ENCODE assay signal across 10 cellular contexts in the genomic region with DNA sequence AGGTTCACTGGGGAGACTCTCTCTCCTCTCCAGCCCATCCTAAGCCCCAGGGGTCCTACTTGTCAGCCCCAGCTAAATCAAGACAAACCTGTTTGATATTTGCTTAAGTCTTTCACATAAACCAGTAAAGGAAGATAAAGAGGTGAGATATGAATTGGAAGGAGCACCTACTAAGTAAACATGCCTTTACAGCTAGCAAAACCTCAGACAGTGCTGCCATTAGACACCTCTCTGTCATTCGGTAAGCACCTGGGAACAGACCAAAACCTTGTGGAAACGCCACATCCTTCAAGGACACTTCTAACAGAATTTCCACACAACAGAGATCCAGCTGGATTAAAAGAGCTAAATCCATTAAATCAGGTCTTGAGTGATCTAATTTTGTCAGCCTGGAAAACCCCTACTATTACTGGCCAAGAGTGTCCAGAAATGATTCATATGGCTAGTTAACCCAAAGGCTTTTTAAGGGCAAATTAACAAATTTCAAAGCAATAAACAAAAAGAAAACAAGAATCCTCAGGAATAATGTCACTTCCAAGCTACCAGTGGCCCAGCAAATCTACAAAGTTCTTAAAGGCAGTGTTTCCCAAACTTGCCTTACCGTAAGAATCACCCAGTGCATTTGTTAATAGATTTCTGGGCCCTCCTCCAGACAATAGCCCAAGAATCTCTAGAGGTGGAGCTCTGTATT. TPM values are rescaled to one million over a fixed set of nuclear protein-coding genes. Genes with fewer than 3 reads are reported as not detected.
DNase-seq lines count a peak whose midpoint lies in the region; ATAC-seq and TF ChIP-seq lines count a peak whose summit lies in the region.
"Had no signal": no experiment of that assay in that cellular context is flagged by ENCODE, and none has a peak within 500 bp of the region (broad histone marks: within the 10 kb centered on the region; RNA-seq: fewer than 3 reads in every experiment).

No MANE protein-coding gene starts in this region.

- H3K4me2 ChIP-seq in MM.1S (ENCODE audit: low read depth, low read length), result no peak overlapping the region

- peaks cover 11% of the 10 kb centered on the region for H3K9me3 Mint-ChIP-seq in activated T-cell treated with anti-CD3 and anti-CD28 coated beads, Interleukin-2, amount 50 U/mL, for 24 hours
- peaks cover 12% of the 10 kb centered on the region for H3K9me3 Mint-ChIP-seq in activated T-helper 17 cell treated with anti-CD3 and anti-CD28 coated beads, Interleukin-2, amount 50 U/mL, for 72 hours

- peaks cover 9% of the 10 kb centered on the region; the same call in 1 of the 2 replicates for H3F3A ChIP-seq in MM.1S (ENCODE audit: insufficient read depth, low read length)

- H3K4me1 Mint-ChIP-seq in activated T-cell treated with anti-CD3 and anti-CD28 coated beads, Interleukin-2, amount 50 U/mL, for 24 hours (ENCODE audit: low read depth), result peaks cover 51% of the 10 kb centered on the region
- peaks cover 40% of the 10 kb centered on the region for H3K4me1 Mint-ChIP-seq in activated T-helper 17 cell treated with anti-CD3 and anti-CD28 coated beads, Interleukin-2, amount 50 U/mL, for 72 hours

- H4K20me1 ChIP-seq in MM.1S (ENCODE audit: insufficient read depth, low read length), result no peaks in the 10 kb centered on the region

- no peak for DNase-seq in activated T-cell treated with anti-CD3 and anti-CD28 coated beads, Interleukin-2, amount 50 U/mL, for 24 hours
- DNase-seq in activated T-cell treated with anti-CD3 and anti-CD28 coated beads, Interleukin-2, amount 50 U/mL, for 48 hours, result no peak
- DNase-seq in left colon (no peak), DMS153 treated with DMSO at 0.1 percent for 48 hours (lab: John Stamatoyannopoulos, UW; ENCODE audit: unreplicated experiment) (no peak), MM.1S (no peak)
- DNase-seq: DND-41; stimulated activated CD4-positive, alpha-beta T cell treated with anti-CD3 and anti-CD28 coated beads, Interleukin-4, amount 100 ng/mL, for 1 hour had no signal

- H3K36me3 ChIP-seq in thymus (ENCODE audit: control insufficient read depth, insufficient read depth) (no peaks in the 10 kb centered on the region), MM.1S (replicated peaks; ENCODE audit: insufficient read depth, low read length) (0 out of 2 replicates have a peak, but pooled peaks cover 4% of the 10 kb centered on the region)

- H3K27me3 ChIP-seq in thymus (ENCODE audit: control insufficient read depth, insufficient read depth) (no peaks in the 10 kb centered on the region), MM.1S (replicated peaks; ENCODE audit: insufficient read depth, low read length) (no peaks in the 10 kb centered on the region)

- peak overlapping the region; percentile 28 for H3K27ac Mint-ChIP-seq in activated T-cell treated with anti-CD3 and anti-CD28 coated beads, Interleukin-2, amount 50 U/mL, for 24 hours
- H3K27ac Mint-ChIP-seq in activated T-helper 17 cell treated with anti-CD3 and anti-CD28 coated beads, Interleukin-2, amount 50 U/mL, for 72 hours, result peak overlapping the region; percentile 67

- intact Hi-C loops in left colon (cut with DNase I, micrococcal nuclease), result no loop called here

- H3K4me1 ChIP-seq in thymus (ENCODE audit: control insufficient read depth, insufficient read depth, low read length) (peaks cover 10% of the 10 kb centered on the region), MM.1S (ENCODE audit: low read length) (peaks cover 16% of the 10 kb centered on the region)

- WGBS in thymus, result 88% methylated on average over 3 of the region's 3 CpGs

- H3K79me2 ChIP-seq in MM.1S (ENCODE audit: low read length), result peaks cover 63% of the 10 kb centered on the region

- H3K27ac ChIP-seq in thymus (ENCODE audit: low read depth) (peak overlapping the region; percentile 65), MM.1S (ENCODE audit: low read length) (no peak overlapping the region)

- H3K9ac ChIP-seq in MM.1S (ENCODE audit: low read length), result no peak overlapping the region

- no peak overlapping the region for H2AFZ ChIP-seq in MM.1S (ENCODE audit: low read length)

- no peak for ATAC-seq in activated T-helper 17 cell treated with anti-CD3 and anti-CD28 coated beads, Interleukin-2, amount 50 U/mL, for 72 hours (replicated peaks)
- peak; percentile 47 for ATAC-seq in left colon
- no peak for ATAC-seq in GM18867 (IDR thresholded peaks at IDR 0.05; ENCODE audit: unreplicated experiment)

- H3K9me3 ChIP-seq in thymus (ENCODE audit: control insufficient read depth) (no peaks in the 10 kb centered on the region), MM.1S (replicated peaks; ENCODE audit: insufficient read depth, low read length) (no peaks in the 10 kb centered on the region)

- TF ChIP-seq CTCF in MM.1S (IDR thresholded peaks at IDR 0.05; ENCODE audit: low read length), result no peak

- H3K27me3 Mint-ChIP-seq in activated T-cell treated with anti-CD3 and anti-CD28 coated beads, Interleukin-2, amount 50 U/mL, for 24 hours, result no peaks in the 10 kb centered on the region
- H3K27me3 Mint-ChIP-seq in activated T-helper 17 cell treated with anti-CD3 and anti-CD28 coated beads, Interleukin-2, amount 50 U/mL, for 72 hours, result no peaks in the 10 kb centered on the region

- peaks cover 35% of the 10 kb centered on the region for H3K36me3 Mint-ChIP-seq in activated T-cell treated with anti-CD3 and anti-CD28 coated beads, Interleukin-2, amount 50 U/mL, for 24 hours (ENCODE audit: low read depth)
- peaks cover 29% of the 10 kb centered on the region for H3K36me3 Mint-ChIP-seq in activated T-helper 17 cell treated with anti-CD3 and anti-CD28 coated beads, Interleukin-2, amount 50 U/mL, for 72 hours (ENCODE audit: low read depth)

- H3K4me3 Mint-ChIP-seq in activated T-cell treated with anti-CD3 and anti-CD28 coated beads, Interleukin-2, amount 50 U/mL, for 24 hours, result no peak overlapping the region
- peak overlapping the region; percentile 63 for H3K4me3 Mint-ChIP-seq in activated T-helper 17 cell treated with anti-CD3 and anti-CD28 coated beads, Interleukin-2, amount 50 U/mL, for 72 hours

- H3K4me3 ChIP-seq in thymus (ENCODE audit: low read length) (no peak overlapping the region), MM.1S (ENCODE audit: low read length) (no peak overlapping the region)

- no peaks in the 10 kb centered on the region for H3K9me2 ChIP-seq in MM.1S (replicated peaks; ENCODE audit: insufficient read depth, low read length)

RNA-seq across cellular contexts. Expression of a gene that starts 2.4 kb away (rescaled TPM):
- 10 to 100 TPM in 1 of 2 donors, 1 to 10 TPM in 1; 9.7 to 14.5 TPM for total RNA-seq in activated T-helper 17 cell treated with anti-CD3 and anti-CD28 coated beads, Interleukin-2, amount 50 U/mL, for 72 hours
- total RNA-seq in left colon, result 10 to 100 TPM; 25.4 to 27.3 TPM
- 9.4 TPM for polyA plus RNA-seq in thymus

RNA-seq across cellular contexts. Expression of a gene that starts 44.5 kb away (rescaled TPM):
- not detected for total RNA-seq in activated T-helper 17 cell treated with anti-CD3 and anti-CD28 coated beads, Interleukin-2, amount 50 U/mL, for 72 hours
- not detected for total RNA-seq in left colon
- polyA plus RNA-seq in thymus, result 1.3 TPM

RNA-seq across cellular contexts. Expression of a gene that starts 56.5 kb away (rescaled TPM):
- 100 to 1,000 TPM; 231 to 476 TPM for total RNA-seq in activated T-helper 17 cell treated with anti-CD3 and anti-CD28 coated beads, Interleukin-2, amount 50 U/mL, for 72 hours
- 1 to 10 TPM in 1 of 2 donors, under 1 TPM in 1; 0.21 to 1.0 TPM for total RNA-seq in left colon
- 40.5 TPM for polyA plus RNA-seq in thymus

Comparison
In these comparisons a context has a peak if more than half of its experiments do, and no peak if none do; other contexts are left out.
1. RNA of a gene that starts 56.5 kb away (total RNA-seq): 231 to 476 TPM in activated T-helper 17 cell treated with anti-CD3 and anti-CD28 coated beads, Interleukin-2, amount 50 U/mL, for 72 hours; 0.21 to 1.0 TPM in left colon; every median in the first group is over 100 times any median in the second.